ENCODE assay signal across 1 cellular context in the genomic region with DNA sequence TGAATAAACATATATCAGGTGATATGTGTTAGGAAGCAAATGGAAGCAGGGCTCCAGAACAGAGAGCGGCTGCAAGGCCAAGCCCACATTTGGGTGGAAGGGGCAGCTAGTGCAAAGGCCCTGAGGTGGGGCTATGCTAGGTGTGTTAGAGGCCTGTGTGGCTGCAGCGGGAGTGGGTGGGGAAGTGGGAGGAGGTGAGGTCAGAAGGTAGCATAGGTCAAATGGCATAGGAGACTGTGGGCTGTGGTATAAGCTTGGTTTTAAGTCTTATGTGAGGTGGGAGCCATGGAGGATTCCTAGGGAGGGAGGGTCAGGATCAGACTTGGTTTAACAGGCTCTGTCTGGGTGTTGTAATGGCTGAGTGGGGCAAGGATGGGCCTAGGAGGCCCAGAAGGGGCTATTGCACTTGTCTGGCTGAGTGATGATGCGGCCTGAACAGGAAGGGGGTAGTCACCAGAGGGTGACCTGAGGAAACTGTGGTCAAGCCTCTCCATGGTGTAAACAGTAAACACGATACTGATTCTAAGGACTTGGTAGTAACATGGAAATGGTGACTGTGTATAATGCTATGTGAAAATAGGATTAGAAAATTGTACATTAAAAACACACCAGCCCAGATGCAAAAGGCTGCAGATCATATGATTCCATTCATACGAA.
A peak's percentile ranks its signal among the peaks of the same experiment; 100 is the strongest.
TF ChIP-seq lines count a peak whose summit lies in the region.

No MANE protein-coding gene starts in this region.

TF ChIP-seq in H1, 55 proteins besides CTCF, POLR2A, EP300 and RAD21 (continued from another document):
- peak; percentile 88; the same call in 1 of the 2 replicates for TF ChIP-seq KDM1A (IDR thresholded peaks at IDR 0.05; ENCODE audit: borderline replicate concordance, low read length)
